19 cellular contexts compared by ENCODE assay signal in genomic region chr11:76337918-76338317, GRCh38.
"Had no signal": no experiment of that assay in that cellular context is flagged by ENCODE, and none has a peak within 500 bp of the region (broad histone marks: within the 10 kb centered on the region; RNA-seq: fewer than 3 reads in every experiment).

No MANE protein-coding gene starts in this region.

- H3K4me1 ChIP-seq: pancreas, testis had no signal

- H3K36me3 Mint-ChIP-seq: activated naive CD8-positive, alpha-beta T cell treated with anti-CD3 and anti-CD28 coated beads, Interleukin-2, amount 10 ng/mL, durations not matched to agents 7 days and 5 days had no signal

- H3K4me3 Mint-ChIP-seq: activated naive CD8-positive, alpha-beta T cell treated with anti-CD3 and anti-CD28 coated beads, Interleukin-2, amount 10 ng/mL, durations not matched to agents 7 days and 5 days; central memory CD8-positive, alpha-beta T cell; naive thymus-derived CD8-positive, alpha-beta T cell; stimulated activated memory B cell treated with anti-CD40 and anti-IgM and Interleukin-4, amounts not matched to agents 10 μg/mL and 1 μg/mL and 100 μg/mL, for 72 hours had no signal

- DNase-seq: activated CD4-positive, alpha-beta T cell treated with anti-CD3 and anti-CD28 coated beads, Interleukin-2, amount 50 U/mL, for 4 hours; activated CD4-positive, CD25-positive, alpha-beta regulatory T cell treated with anti-CD3 and anti-CD28 coated beads, Interleukin-2, amount 50 U/mL, for 72 hours; activated naive CD4-positive, alpha-beta T cell treated with Interleukin-2 at 50 U/mL for 16 hours; activated naive CD8-positive, alpha-beta T cell treated with anti-CD3 and anti-CD28 coated beads, Interleukin-2, amount 10 ng/mL, durations not matched to agents 7 days and 5 days; heart left ventricle; mesenchymal stem cell; naive thymus-derived CD8-positive, alpha-beta T cell; pancreas; stimulated activated CD4-positive, alpha-beta T cell treated with anti-CD3 and anti-CD28 coated beads, Interleukin-4, amount 100 ng/mL, for 4 hours; T-helper 1 cell; T1000; testis had no signal

- H3K27ac ChIP-seq: pancreas had no signal

- H3K4me1 Mint-ChIP-seq: central memory CD8-positive, alpha-beta T cell had no signal

- H3K9me3 ChIP-seq: gastroesophageal sphincter, pancreas, testis had no signal

- H3K27me3 Mint-ChIP-seq: central memory CD8-positive, alpha-beta T cell; stimulated activated memory B cell treated with anti-CD40 and anti-IgM and Interleukin-4, amounts not matched to agents 10 μg/mL and 1 μg/mL and 100 μg/mL, for 72 hours had no signal

- H3K27me3 ChIP-seq: gastroesophageal sphincter, heart left ventricle, pancreas, testis had no signal

- H3K4me3 ChIP-seq: coronary artery, gastroesophageal sphincter, heart left ventricle, pancreas, testis had no signal

- H3K27ac Mint-ChIP-seq: activated naive CD8-positive, alpha-beta T cell treated with anti-CD3 and anti-CD28 coated beads, Interleukin-2, amount 10 ng/mL, durations not matched to agents 7 days and 5 days; activated T-helper 2 cell treated with anti-CD3 and anti-CD28 coated beads, Interferon-gamma antibody, Interleukin-2, Interleukin-4, amounts not matched to agents 10 μg/mL and 5 μg/mL and 100 μg/mL, durations not matched to agents 14 hours and 24 hours and 36 hours; stimulated activated memory B cell treated with anti-CD40 and anti-IgM and Interleukin-4, amounts not matched to agents 10 μg/mL and 1 μg/mL and 100 μg/mL, for 72 hours had no signal

- H3K36me3 ChIP-seq: gastroesophageal sphincter, heart left ventricle, pancreas had no signal

- ATAC-seq: gastroesophageal sphincter; heart left ventricle; naive thymus-derived CD8-positive, alpha-beta T cell; pancreas; sciatic nerve; SK-N-SH treated with all-trans-retinoic acid at 6 μM for 48 hours; stimulated activated memory B cell treated with anti-CD40 and anti-IgM and Interleukin-4, amounts not matched to agents 10 μg/mL and 1 μg/mL and 100 μg/mL, for 72 hours had no signal
